In genomic region chr15:47484119-47484518, GRCh38 we compare ENCODE assay signal across 16 cellular contexts.
DNase-seq lines count a peak whose midpoint lies in the region; ATAC-seq, FAIRE-seq and TF ChIP-seq lines count a peak whose summit lies in the region.
"Had no signal": no experiment of that assay in that cellular context is flagged by ENCODE, and none has a peak within 500 bp of the region (broad histone marks: within the 10 kb centered on the region; RNA-seq: fewer than 3 reads in every experiment).

No MANE protein-coding gene starts in this region.

- peak; percentile 33 for FAIRE-seq in endothelial cell of umbilical vein (lab: Jason Lieb, UNC)
- FAIRE-seq: RCC 7860 had no signal

- H3K9ac ChIP-seq in PC-3 (ENCODE audit: low read length) (no peak overlapping the region), endothelial cell of umbilical vein (replicated peaks; ENCODE audit: extremely low read depth, insufficient read depth, low read length) (no peak overlapping the region)

- no peaks in the 10 kb centered on the region for H3K9me2 ChIP-seq in PC-3 (replicated peaks; ENCODE audit: low read length)

- intact Hi-C loops in cardiac septum (cut with DNase I) (no loop called here), PC-3 (cut with micrococcal nuclease) (no loop called here), endothelial cell of umbilical vein (cut with micrococcal nuclease) (loop anchor here (2.0 kb wide), 1 partner anchor 33 kb away; no protein-coding TSS in a partner anchor)

- H3K4me1 Mint-ChIP-seq in HFFc6 (ENCODE audit: low read depth), result peaks cover 9% of the 10 kb centered on the region; the same call in 1 of the 2 replicates

- H3K9me1 ChIP-seq in endothelial cell of umbilical vein (replicated peaks; ENCODE audit: control insufficient read depth, extremely low read depth, insufficient read depth, low read length), result no peaks in the 10 kb centered on the region

- no peak for ATAC-seq in PC-3
- ATAC-seq in thoracic aorta (ENCODE audit: insufficient number of reproducible peaks, low FRiP score, low read depth), result peak; percentile 52
- ATAC-seq: left colon; naive thymus-derived CD8-positive, alpha-beta T cell; sciatic nerve had no signal

- BruUV-seq in PC-3 (replicated peaks; lab: Mats Ljungman, UMichigan) (no TSS peak), endothelial cell of umbilical vein (replicated peaks; lab: Mats Ljungman, UMichigan) (no TSS peak)

- no peak for TF ChIP-seq CTCF in cardiac muscle cell (IDR thresholded peaks at IDR 0.05; ENCODE audit: low read depth, low read length)
- no peak for TF ChIP-seq CTCF in PC-3 (conservative IDR thresholded peaks at IDR 0.05; ENCODE audit: low read depth, low read length)
- no peak for TF ChIP-seq CTCF in endothelial cell of umbilical vein (IDR thresholded peaks at IDR 0.05; ENCODE audit: extremely low read depth in 1 of 2, insufficient read depth in 1 of 2, low read depth in 1 of 2, low read length in 2 of 2)
- no peak for TF ChIP-seq CTCF in thoracic aorta (IDR thresholded peaks at IDR 0.05)
- no peak for TF ChIP-seq CTCF in HFFc6 (IDR thresholded peaks at IDR 0.05)

- H3K36me3 ChIP-seq in cardiac muscle cell (no peaks in the 10 kb centered on the region), PC-3 (ENCODE audit: low read depth, low read length) (no peaks in the 10 kb centered on the region), endothelial cell of umbilical vein (ENCODE audit: control insufficient read depth in 2 of 2, extremely low read depth in 1 of 2, insufficient read depth in 2 of 2, low read length in 2 of 2) (no peaks in the 10 kb centered on the region), thoracic aorta (no peaks in the 10 kb centered on the region)

- H3F3A ChIP-seq in PC-3 (ENCODE audit: low read length, unreplicated experiment), result no peaks in the 10 kb centered on the region

- peaks cover 16% of the 10 kb centered on the region for H3K4me1 ChIP-seq in cardiac muscle cell (ENCODE audit: low read depth)
- H3K4me1 ChIP-seq in PC-3 (ENCODE audit: insufficient read depth, low read length), result peaks cover 16% of the 10 kb centered on the region
- H3K4me1 ChIP-seq in endothelial cell of umbilical vein (ENCODE audit: control insufficient read depth, extremely low read depth, insufficient read depth, low read length), result peaks cover 3% of the 10 kb centered on the region
- peaks cover 0 to 6% of the 10 kb centered on the region in 2 donors for H3K4me1 ChIP-seq in thoracic aorta (ENCODE audit: control insufficient read depth in 1 of 2, low read depth in 2 of 2)

- 0 out of 2 replicates have a peak overlapping the region, but pooled peaks have one; percentile 12 for H2AFZ ChIP-seq in PC-3 (ENCODE audit: low read length)
- peak overlapping the region; percentile 90 for H2AFZ ChIP-seq in endothelial cell of umbilical vein (ENCODE audit: low read depth, low read length)

- H3K27me3 Mint-ChIP-seq in HFFc6 (ENCODE audit: insufficient read depth), result peaks cover 7% of the 10 kb centered on the region

- H3K4me2 ChIP-seq in PC-3 (ENCODE audit: low read length) (no peak overlapping the region), endothelial cell of umbilical vein (ENCODE audit: insufficient read depth, low read length) (peak overlapping the region; percentile 31)

- H3K4me3 Mint-ChIP-seq in HFFc6, result no peak overlapping the region
- H3K4me3 Mint-ChIP-seq: naive thymus-derived CD8-positive, alpha-beta T cell; T-helper 2 cell treated with Interferon-gamma antibody and Interleukin-4, amounts not matched to agents 5 μg/mL and 100 μg/mL, for 36 hours had no signal

- CTCF ChIA-PET in PC-3 (lab: Charles Lee) (no interaction called here), endothelial cell of umbilical vein (lab: Charles Lee) (no interaction called here)

- no peaks in the 10 kb centered on the region for H3K9me3 ChIP-seq in cardiac muscle cell (ENCODE audit: low read depth)
- H3K9me3 ChIP-seq in PC-3 (ENCODE audit: low read length), result no peaks in the 10 kb centered on the region
- H3K9me3 ChIP-seq in endothelial cell of umbilical vein (replicated peaks; ENCODE audit: control insufficient read depth, insufficient read depth, low read length), result no peaks in the 10 kb centered on the region
- H3K9me3 ChIP-seq in thoracic aorta, result no peaks in the 10 kb centered on the region

- H3K9me3 Mint-ChIP-seq in HFFc6, result no peaks in the 10 kb centered on the region
- H3K9me3 Mint-ChIP-seq: T-helper 2 cell treated with Interferon-gamma antibody and Interleukin-4, amounts not matched to agents 5 μg/mL and 100 μg/mL, for 36 hours had no signal

- H4K20me1 ChIP-seq in PC-3 (ENCODE audit: low read length) (no peaks in the 10 kb centered on the region), endothelial cell of umbilical vein (replicated peaks; ENCODE audit: control insufficient read depth, extremely low read depth, insufficient read depth, low read length) (no peaks in the 10 kb centered on the region)

- H3K27me3 ChIP-seq in cardiac muscle cell (no peaks in the 10 kb centered on the region), PC-3 (ENCODE audit: low read length) (no peaks in the 10 kb centered on the region), endothelial cell of umbilical vein (ENCODE audit: control insufficient read depth in 2 of 2, insufficient read depth in 2 of 2, low read length in 2 of 2) (no peaks in the 10 kb centered on the region), thoracic aorta (replicated peaks; ENCODE audit: insufficient read depth) (no peaks in the 10 kb centered on the region)

- no peak overlapping the region for H3K27ac Mint-ChIP-seq in HFFc6
- H3K27ac Mint-ChIP-seq: naive thymus-derived CD8-positive, alpha-beta T cell; T-helper 2 cell treated with Interferon-gamma antibody and Interleukin-4, amounts not matched to agents 5 μg/mL and 100 μg/mL, for 36 hours had no signal

- POLR2A ChIA-PET in PC-3 (lab: Charles Lee; ENCODE audit: unreplicated experiment), result no interaction called here
- POLR2A ChIA-PET in endothelial cell of umbilical vein (lab: Charles Lee), result no interaction called here

- no peak for TF ChIP-seq POLR2A in endothelial cell of umbilical vein (IDR thresholded peaks at IDR 0.05; ENCODE audit: low read depth, low read length)

- H3K27ac ChIP-seq in cardiac muscle cell (peak overlapping the region; percentile 64), PC-3 (ENCODE audit: low read length) (no peak overlapping the region), endothelial cell of umbilical vein (ENCODE audit: insufficient read depth, low read depth, low read length) (no peak overlapping the region), thoracic aorta (no peak overlapping the region)

- no peaks in the 10 kb centered on the region for H3K79me2 ChIP-seq in PC-3 (ENCODE audit: low read length)
- no peaks in the 10 kb centered on the region for H3K79me2 ChIP-seq in endothelial cell of umbilical vein (ENCODE audit: control insufficient read depth, insufficient read depth, low read length)

- no peaks in the 10 kb centered on the region for H3K36me3 Mint-ChIP-seq in HFFc6 (ENCODE audit: low read depth)
- H3K36me3 Mint-ChIP-seq: naive thymus-derived CD8-positive, alpha-beta T cell had no signal

- DNase-seq in cardiac muscle cell (ENCODE audit: low read depth in 1 of 2, low spot score in 1 of 2), result peak in 1 of 2 donors; percentile 60
- DNase-seq in cardiac septum (ENCODE audit: low spot score), result no peak
- no peak for DNase-seq in PC-3
- peak; percentile 35 for DNase-seq in endothelial cell of umbilical vein (ENCODE audit: low read depth, low spot score)
- DNase-seq in thoracic aorta (ENCODE audit: low spot score), result no peak
- no peak for DNase-seq in HFFc6
- no peak for DNase-seq in putamen (ENCODE audit: low spot score)
- no peak for DNase-seq in stimulated activated CD4-positive, alpha-beta T cell treated with anti-CD3 and anti-CD28 coated beads, Interleukin-4, amount 100 ng/mL, for 1 hour
- DNase-seq: aorta; left colon; naive thymus-derived CD8-positive, alpha-beta T cell; NCI-H2029; stimulated activated naive CD4-positive, alpha-beta T cell treated with Interleukin-2 at 50 U/mL for 16 hours had no signal

- H3K4me3 ChIP-seq in cardiac muscle cell (no peak overlapping the region), PC-3 (ENCODE audit: low read length) (no peak overlapping the region), endothelial cell of umbilical vein (replicated peaks in 1 of 3; ENCODE audit: insufficient read depth in 1 of 3, low read depth in 1 of 3, low read length in 3 of 3) (no peak overlapping the region), thoracic aorta (no peak overlapping the region)

- dilution Hi-C loops in endothelial cell of umbilical vein (cut with MboI; ENCODE audit: extremely low pct_ligation_motif_present, low sequenced_read_pairs), result no loop called here

TF ChIP-seq in endothelial cell of umbilical vein, 7 proteins besides CTCF, POLR2A, EP300 and RAD21:
- no peak for TF ChIP-seq MAX (IDR thresholded peaks at IDR 0.05; ENCODE audit: insufficient read depth, insufficient read length)
- TF ChIP-seq GATA2 (IDR thresholded peaks at IDR 0.05; ENCODE audit: insufficient read depth, insufficient read length, low read depth, low read length), result peak; percentile 20
- TF ChIP-seq EZH2 (IDR thresholded peaks at IDR 0.05; ENCODE audit: borderline replicate concordance, low read depth, low read length, severe bottlenecking), result no peak
